In the genomic region with DNA sequence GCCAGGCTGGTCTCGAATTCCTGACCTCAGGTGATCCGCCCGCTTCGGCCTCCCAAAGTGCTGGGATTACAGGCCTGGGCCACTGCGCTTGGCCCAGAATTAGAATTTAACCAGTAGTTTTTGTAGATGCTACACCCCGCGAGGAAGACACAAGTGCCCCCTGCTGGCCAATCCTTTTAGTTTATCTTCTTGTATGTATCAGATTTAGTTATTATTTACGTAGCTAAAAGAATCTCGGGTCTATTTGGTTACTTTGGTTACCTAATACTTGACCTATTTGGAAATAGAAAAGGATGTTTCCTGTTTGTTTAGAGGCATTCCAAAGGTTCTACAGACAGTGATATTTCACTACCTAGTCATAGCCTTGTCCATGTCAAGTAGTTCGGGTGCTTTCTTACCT, we compare ENCODE assay signal across 12 cellular contexts. TPM values are rescaled to one million over a fixed set of nuclear protein-coding genes. Genes with fewer than 3 reads are reported as not detected.
DNase-seq lines count a peak whose midpoint lies in the region; ATAC-seq and TF ChIP-seq lines count a peak whose summit lies in the region.
"Had no signal": no experiment of that assay in that cellular context is flagged by ENCODE, and none has a peak within 500 bp of the region (broad histone marks: within the 10 kb centered on the region; RNA-seq: fewer than 3 reads in every experiment).

No MANE protein-coding gene starts in this region.

- no peaks in the 10 kb centered on the region for H3K4me1 Mint-ChIP-seq in CD4-positive, alpha-beta memory T cell
- no peaks in the 10 kb centered on the region for H3K4me1 Mint-ChIP-seq in neural crest cell
- H3K4me1 Mint-ChIP-seq: nephron had no signal

- no peaks in the 10 kb centered on the region for H3K36me3 ChIP-seq in CD4-positive, alpha-beta memory T cell (ENCODE audit: insufficient read depth, low read length)
- H3K36me3 ChIP-seq in HCT116 (ENCODE audit: control insufficient read depth in 1 of 2, insufficient read depth in 2 of 2, low read length in 2 of 2): no peaks in the 10 kb centered on the region

- H3K4me2 ChIP-seq in HCT116 (ENCODE audit: low read length): no peak overlapping the region

- no peaks in the 10 kb centered on the region for H3K36me3 Mint-ChIP-seq in CD4-positive, alpha-beta memory T cell
- no peaks in the 10 kb centered on the region for H3K36me3 Mint-ChIP-seq in neural crest cell (ENCODE audit: low read depth)
- H3K36me3 Mint-ChIP-seq: activated naive CD4-positive, alpha-beta T cell treated with anti-CD3 and anti-CD28 coated beads, Interleukin-2, amount 50 U/mL, for 72 hours had no signal

- H2AFZ ChIP-seq in HCT116 (ENCODE audit: low read depth, low read length, poor library complexity, severe bottlenecking): no peak overlapping the region

- H3K9me2 ChIP-seq in HCT116 (ENCODE audit: insufficient read depth): no peaks in the 10 kb centered on the region

- RAD21 ChIA-PET in HCT116 (lab: Charles Lee; ENCODE audit: low non-redundant PET in 1 of 2, low total read pairs in 2 of 2, uncharacterized antibody in 2 of 2, unreplicated experiment in 2 of 2): no interaction called here

- peak in 4 of 5 donors; percentile 3 to 31 (median 12) for DNase-seq in CD4-positive, alpha-beta memory T cell
- DNase-seq in HCT116 (ENCODE audit: low read depth, low spot score) (peak; percentile 13), neural crest cell (ENCODE audit: low read depth, low spot score) (no peak), MV-4-11 (lab: John Stamatoyannopoulos, UW) (no peak), DMS153 treated with DMSO at 0.1 percent for 48 hours (lab: John Stamatoyannopoulos, UW; ENCODE audit: unreplicated experiment) (no peak), NCI-H2171 treated with DMSO at 0.1 percent for 48 hours (lab: John Stamatoyannopoulos, UW) (no peak)
- DNase-seq: NCI-H1105, small intestine had no signal

- H3K27me3 Mint-ChIP-seq in CD4-positive, alpha-beta memory T cell: peaks cover under 1 to 1% of the 10 kb centered on the region in 2 donors
- no peaks in the 10 kb centered on the region for H3K27me3 Mint-ChIP-seq in neural crest cell (ENCODE audit: low read depth)
- H3K27me3 Mint-ChIP-seq: stimulated activated naive CD8-positive, alpha-beta T cell treated with anti-CD3 and anti-CD28 coated beads, Interleukin-15, Interleukin-2, amounts not matched to agents 100 ng/mL and 50 ng/mL, for 24 hours had no signal

- no peak overlapping the region for H3K4me3 ChIP-seq in CD4-positive, alpha-beta memory T cell (ENCODE audit: low read length in 2 of 2)
- H3K4me3 ChIP-seq in HCT116 (replicated peaks in 1 of 2; ENCODE audit: low read depth in 1 of 2, low read length in 2 of 2): no peak overlapping the region

- intact Hi-C loops in CD4-positive, alpha-beta memory T cell (cut with micrococcal nuclease): no loop called here
- intact Hi-C loops in HCT116 (cut with micrococcal nuclease): loop anchor here (10.0 kb wide), 1 partner anchor 153 kb away; a partner anchor contains a TSS

- H3K9ac ChIP-seq in HCT116 (ENCODE audit: low read length): no peak overlapping the region

- no peak overlapping the region for H3K27ac ChIP-seq in CD4-positive, alpha-beta memory T cell (ENCODE audit: low read depth, low read length)
- H3K27ac ChIP-seq in HCT116 (ENCODE audit: low read depth, low read length) (no peak overlapping the region), VCaP (no peak overlapping the region)

- no peaks in the 10 kb centered on the region for H3K4me1 ChIP-seq in CD4-positive, alpha-beta memory T cell (ENCODE audit: insufficient read depth, low read length)
- H3K4me1 ChIP-seq in HCT116 (ENCODE audit: control insufficient read depth in 1 of 2, insufficient read depth in 2 of 2, low read length in 2 of 2): no peaks in the 10 kb centered on the region

- H3K9me3 ChIP-seq in CD4-positive, alpha-beta memory T cell (ENCODE audit: control insufficient read depth in 1 of 2, low read length in 2 of 2): no peaks in the 10 kb centered on the region
- H3K9me3 ChIP-seq in HCT116 (ENCODE audit: control insufficient read depth in 1 of 2, insufficient read depth in 1 of 2, low read depth in 1 of 2, low read length in 2 of 2): no peaks in the 10 kb centered on the region

- TF ChIP-seq RAD21 in HCT116 (IDR thresholded peaks at IDR 0.05; ENCODE audit: low read depth): peak; percentile 48

- H3K27ac Mint-ChIP-seq in CD4-positive, alpha-beta memory T cell: no peak overlapping the region
- no peak overlapping the region for H3K27ac Mint-ChIP-seq in neural crest cell (ENCODE audit: unreplicated experiment)
- H3K27ac Mint-ChIP-seq: activated naive CD4-positive, alpha-beta T cell treated with anti-CD3 and anti-CD28 coated beads, Interleukin-2, amount 50 U/mL, for 72 hours; nephron; stimulated activated naive CD8-positive, alpha-beta T cell treated with anti-CD3 and anti-CD28 coated beads, Interleukin-15, Interleukin-2, amounts not matched to agents 100 ng/mL and 50 ng/mL, for 24 hours had no signal

- no peaks in the 10 kb centered on the region for H3K27me3 ChIP-seq in CD4-positive, alpha-beta memory T cell (ENCODE audit: insufficient read depth, low read length)
- no peaks in the 10 kb centered on the region for H3K27me3 ChIP-seq in HCT116 (ENCODE audit: insufficient read depth, low read length)

- CTCF ChIA-PET in CD4-positive, alpha-beta memory T cell (lab: Charles Lee; ENCODE audit: partially characterized antibody): interaction anchor here (0.7 to 1.2 kb wide), 2 partner anchors 34 to 334 kb away, joined by 3 to 5 read pairs; no protein-coding TSS in a partner anchor
- CTCF ChIA-PET in HCT116 (lab: Charles Lee): interaction anchor here (0.6 to 1.6 kb wide), 9 partner anchors 22 to 346 kb away, joined by 3 to 6 read pairs (median 3); a partner anchor contains a TSS

- no peaks in the 10 kb centered on the region for H3K79me2 ChIP-seq in HCT116 (ENCODE audit: insufficient read depth, low read length)

- H3K4me3 Mint-ChIP-seq in CD4-positive, alpha-beta memory T cell: no peak overlapping the region
- H3K4me3 Mint-ChIP-seq in neural crest cell: no peak overlapping the region
- H3K4me3 Mint-ChIP-seq: nephron; stimulated activated naive CD8-positive, alpha-beta T cell treated with anti-CD3 and anti-CD28 coated beads, Interleukin-15, Interleukin-2, amounts not matched to agents 100 ng/mL and 50 ng/mL, for 24 hours had no signal

- no peak for TF ChIP-seq POLR2A in HCT116 (IDR thresholded peaks at IDR 0.05; ENCODE audit: borderline replicate concordance, extremely low read depth, insufficient read depth, insufficient read length)

- ATAC-seq in HCT116: peak; percentile 52
- ATAC-seq: activated naive CD4-positive, alpha-beta T cell treated with anti-CD3 and anti-CD28 coated beads, Interleukin-2, amount 50 U/mL, for 72 hours had no signal

- H3K9me3 Mint-ChIP-seq in CD4-positive, alpha-beta memory T cell: no peaks in the 10 kb centered on the region
- H3K9me3 Mint-ChIP-seq in neural crest cell: no peaks in the 10 kb centered on the region
- H3K9me3 Mint-ChIP-seq: activated naive CD4-positive, alpha-beta T cell treated with anti-CD3 and anti-CD28 coated beads, Interleukin-2, amount 50 U/mL, for 72 hours; stimulated activated naive CD8-positive, alpha-beta T cell treated with anti-CD3 and anti-CD28 coated beads, Interleukin-15, Interleukin-2, amounts not matched to agents 100 ng/mL and 50 ng/mL, for 24 hours had no signal

- POLR2A ChIA-PET in CD4-positive, alpha-beta memory T cell (lab: Charles Lee; ENCODE audit: partially characterized antibody): no interaction called here
- POLR2A ChIA-PET in HCT116 (lab: Charles Lee): no interaction called here

- TF ChIP-seq CTCF in HCT116 (IDR thresholded peaks at IDR 0.05 in 2 of 3, conservative IDR thresholded peaks at IDR 0.05 in 1 of 3; ENCODE audit: borderline replicate concordance in 1 of 3, insufficient read depth in 1 of 3, low read depth in 2 of 3, low read length in 2 of 3) (peak; percentile 22 to 40 (median 29); a peak in 3 of 6 replicates), VCaP (conservative IDR thresholded peaks at IDR 0.05) (peak; percentile 21; the same call in 1 of the 2 replicates), neural crest cell (conservative IDR thresholded peaks at IDR 0.05) (peak; percentile 31)

- no peaks in the 10 kb centered on the region for H4K20me1 ChIP-seq in HCT116 (ENCODE audit: insufficient read depth)

- BruUV-seq in HCT116 (replicated peaks; lab: Mats Ljungman, UMichigan): no TSS peak

TF ChIP-seq in HCT116, 20 proteins besides CTCF, POLR2A, EP300 and RAD21 (continues in another document):
- TF ChIP-seq SRF (IDR thresholded peaks at IDR 0.05; ENCODE audit: low read depth): no peak
- TF ChIP-seq, protein P1, sequence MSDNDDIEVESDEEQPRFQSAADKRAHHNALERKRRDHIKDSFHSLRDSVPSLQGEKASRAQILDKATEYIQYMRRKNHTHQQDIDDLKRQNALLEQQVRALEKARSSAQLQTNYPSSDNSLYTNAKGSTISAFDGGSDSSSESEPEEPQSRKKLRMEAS (IDR thresholded peaks at IDR 0.05): no peak
- TF ChIP-seq, protein P2, sequence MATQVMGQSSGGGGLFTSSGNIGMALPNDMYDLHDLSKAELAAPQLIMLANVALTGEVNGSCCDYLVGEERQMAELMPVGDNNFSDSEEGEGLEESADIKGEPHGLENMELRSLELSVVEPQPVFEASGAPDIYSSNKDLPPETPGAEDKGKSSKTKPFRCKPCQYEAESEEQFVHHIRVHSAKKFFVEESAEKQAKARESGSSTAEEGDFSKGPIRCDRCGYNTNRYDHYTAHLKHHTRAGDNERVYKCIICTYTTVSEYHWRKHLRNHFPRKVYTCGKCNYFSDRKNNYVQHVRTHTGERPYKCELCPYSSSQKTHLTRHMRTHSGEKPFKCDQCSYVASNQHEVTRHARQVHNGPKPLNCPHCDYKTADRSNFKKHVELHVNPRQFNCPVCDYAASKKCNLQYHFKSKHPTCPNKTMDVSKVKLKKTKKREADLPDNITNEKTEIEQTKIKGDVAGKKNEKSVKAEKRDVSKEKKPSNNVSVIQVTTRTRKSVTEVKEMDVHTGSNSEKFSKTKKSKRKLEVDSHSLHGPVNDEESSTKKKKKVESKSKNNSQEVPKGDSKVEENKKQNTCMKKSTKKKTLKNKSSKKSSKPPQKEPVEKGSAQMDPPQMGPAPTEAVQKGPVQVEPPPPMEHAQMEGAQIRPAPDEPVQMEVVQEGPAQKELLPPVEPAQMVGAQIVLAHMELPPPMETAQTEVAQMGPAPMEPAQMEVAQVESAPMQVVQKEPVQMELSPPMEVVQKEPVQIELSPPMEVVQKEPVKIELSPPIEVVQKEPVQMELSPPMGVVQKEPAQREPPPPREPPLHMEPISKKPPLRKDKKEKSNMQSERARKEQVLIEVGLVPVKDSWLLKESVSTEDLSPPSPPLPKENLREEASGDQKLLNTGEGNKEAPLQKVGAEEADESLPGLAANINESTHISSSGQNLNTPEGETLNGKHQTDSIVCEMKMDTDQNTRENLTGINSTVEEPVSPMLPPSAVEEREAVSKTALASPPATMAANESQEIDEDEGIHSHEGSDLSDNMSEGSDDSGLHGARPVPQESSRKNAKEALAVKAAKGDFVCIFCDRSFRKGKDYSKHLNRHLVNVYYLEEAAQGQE (IDR thresholded peaks at IDR 0.05; ENCODE audit: low read depth): no peak
- no peak for TF ChIP-seq EGR1 (IDR thresholded peaks at IDR 0.05; ENCODE audit: low read depth)
- no peak for TF ChIP-seq FOSL1 (IDR thresholded peaks at IDR 0.05; ENCODE audit: low read depth)

RNA-seq across cellular contexts. Expression of a gene that starts 22.0 kb away (rescaled TPM):
- not detected for total RNA-seq in CD4-positive, alpha-beta memory T cell
- polyA plus RNA-seq in CD4-positive, alpha-beta memory T cell: not detected
- total RNA-seq in HCT116 (2021; ENCODE audit: unreplicated experiment): 0.12 TPM
- 0.29 and 0.34 TPM in 2 replicates for polyA plus RNA-seq in HCT116 (2012)
- 0.02 TPM in 1 of 2 replicates, not detected in the other for total RNA-seq in neural crest cell
- polyA plus RNA-seq: small intestine had no signal

Comparison
In these comparisons a context has a peak if more than half of its experiments do, and no peak if none do; other contexts are left out.
1. DNase-seq: peak in CD4-positive, alpha-beta memory T cell (4 of 5) and HCT116 (single experiment); none in neural crest cell (single experiment), MV-4-11 (single experiment), DMS153 treated with DMSO at 0.1 percent for 48 hours (single experiment) and NCI-H2171 treated with DMSO at 0.1 percent for 48 hours (single experiment).
2. Peak in every context shown above with its lines, with median percentiles within 50 percentile points of each other: CTCF ChIP-seq.